Comparison of ENCODE assay signal across 8 cellular contexts in genomic region chr2:121804340-121804739, GRCh38. TPM values are rescaled to one million over a fixed set of nuclear protein-coding genes. Genes with fewer than 3 reads are reported as not detected.
DNase-seq lines count a peak whose midpoint lies in the region; ATAC-seq and TF ChIP-seq lines count a peak whose summit lies in the region.

No MANE protein-coding gene starts in this region.

- H3K9me3 ChIP-seq in esophagus squamous epithelium: peaks cover 0 to 6% (median 0%) of the 10 kb centered on the region in 3 donors

- no peak for ATAC-seq in activated CD8-positive, alpha-beta T cell treated with anti-CD3 and anti-CD28 coated beads for 36 hours
- ATAC-seq in activated CD8-positive, alpha-beta T cell treated with anti-CD3 and anti-CD28 coated beads, Interleukin-2, amount 10 ng/mL, durations not matched to agents 7 days and 5 days: no peak
- ATAC-seq in HG03439 (IDR thresholded peaks at IDR 0.05; ENCODE audit: unreplicated experiment) (peak; percentile 51), foreskin keratinocyte (no peak)

- H3K36me3 ChIP-seq in esophagus squamous epithelium: no peaks in the 10 kb centered on the region

- intact Hi-C loops in activated CD8-positive, alpha-beta T cell treated with anti-CD3 and anti-CD28 coated beads for 36 hours (cut with micrococcal nuclease): no loop called here
- intact Hi-C loops in esophagus squamous epithelium (cut with DNase I): no loop called here

- WGBS in esophagus squamous epithelium, 2 donors: 15 to 17% methylated on average over 5 of the region's 5 CpGs

- H3K4me3 Mint-ChIP-seq in activated CD8-positive, alpha-beta T cell treated with anti-CD3 and anti-CD28 coated beads for 36 hours: no peak overlapping the region
- no peak overlapping the region for H3K4me3 Mint-ChIP-seq in activated CD8-positive, alpha-beta T cell treated with anti-CD3 and anti-CD28 coated beads, Interleukin-2, amount 10 ng/mL, durations not matched to agents 7 days and 5 days

- no peaks in the 10 kb centered on the region for H3K36me3 Mint-ChIP-seq in activated CD8-positive, alpha-beta T cell treated with anti-CD3 and anti-CD28 coated beads for 36 hours (ENCODE audit: low read depth)
- H3K36me3 Mint-ChIP-seq in activated CD8-positive, alpha-beta T cell treated with anti-CD3 and anti-CD28 coated beads, Interleukin-2, amount 10 ng/mL, durations not matched to agents 7 days and 5 days (ENCODE audit: low read depth): no peaks in the 10 kb centered on the region

- H3K4me1 ChIP-seq in foreskin keratinocyte (no peaks in the 10 kb centered on the region), esophagus squamous epithelium (no peaks in the 10 kb centered on the region)

- H3K27me3 ChIP-seq in foreskin keratinocyte (peaks cover 18% of the 10 kb centered on the region), esophagus squamous epithelium (no peaks in the 10 kb centered on the region)

- POLR2A ChIA-PET in activated CD8-positive, alpha-beta T cell treated with anti-CD3 and anti-CD28 coated beads for 36 hours (lab: Charles Lee): no interaction called here
- POLR2A ChIA-PET in activated CD8-positive, alpha-beta T cell treated with anti-CD3 and anti-CD28 coated beads, Interleukin-2, amount 10 ng/mL, durations not matched to agents 7 days and 5 days (lab: Charles Lee): no interaction called here

- peaks cover 11% of the 10 kb centered on the region for H3K9me3 Mint-ChIP-seq in activated CD8-positive, alpha-beta T cell treated with anti-CD3 and anti-CD28 coated beads for 36 hours
- H3K9me3 Mint-ChIP-seq in activated CD8-positive, alpha-beta T cell treated with anti-CD3 and anti-CD28 coated beads, Interleukin-2, amount 10 ng/mL, durations not matched to agents 7 days and 5 days (ENCODE audit: insufficient read depth): peaks cover 5% of the 10 kb centered on the region

- CTCF ChIA-PET in activated CD8-positive, alpha-beta T cell treated with anti-CD3 and anti-CD28 coated beads for 36 hours (lab: Charles Lee): no interaction called here
- CTCF ChIA-PET in activated CD8-positive, alpha-beta T cell treated with anti-CD3 and anti-CD28 coated beads, Interleukin-2, amount 10 ng/mL, durations not matched to agents 7 days and 5 days (lab: Charles Lee): no interaction called here

- DNase-seq in activated CD8-positive, alpha-beta T cell treated with anti-CD3 and anti-CD28 coated beads for 36 hours: peak; percentile 28
- no peak for DNase-seq in activated CD8-positive, alpha-beta T cell treated with anti-CD3 and anti-CD28 coated beads, Interleukin-2, amount 10 ng/mL, durations not matched to agents 7 days and 5 days
- DNase-seq in NCI-H510A treated with DMSO at 0.1 percent for 48 hours (lab: John Stamatoyannopoulos, UW): peak; percentile 96
- peak; percentile 72 for DNase-seq in germinal center (ENCODE audit: low spot score)
- no peak for DNase-seq in foreskin keratinocyte
- DNase-seq in T1000 (lab: John Stamatoyannopoulos, UW): no peak
- DNase-seq in esophagus squamous epithelium (lab: John Stamatoyannopoulos, UW): no peak

- TF ChIP-seq CTCF in activated CD8-positive, alpha-beta T cell treated with anti-CD3 and anti-CD28 coated beads for 36 hours (IDR thresholded peaks at IDR 0.05): no peak
- TF ChIP-seq CTCF in foreskin keratinocyte (conservative IDR thresholded peaks at IDR 0.05) (no peak), esophagus squamous epithelium (IDR thresholded peaks at IDR 0.05) (no peak)

- H3K4me1 Mint-ChIP-seq in activated CD8-positive, alpha-beta T cell treated with anti-CD3 and anti-CD28 coated beads for 36 hours (ENCODE audit: low read depth): peaks cover 16% of the 10 kb centered on the region
- H3K4me1 Mint-ChIP-seq in activated CD8-positive, alpha-beta T cell treated with anti-CD3 and anti-CD28 coated beads, Interleukin-2, amount 10 ng/mL, durations not matched to agents 7 days and 5 days (ENCODE audit: low read depth): peaks cover 7% of the 10 kb centered on the region

- no peak overlapping the region for H3K27ac Mint-ChIP-seq in activated CD8-positive, alpha-beta T cell treated with anti-CD3 and anti-CD28 coated beads for 36 hours
- H3K27ac Mint-ChIP-seq in activated CD8-positive, alpha-beta T cell treated with anti-CD3 and anti-CD28 coated beads, Interleukin-2, amount 10 ng/mL, durations not matched to agents 7 days and 5 days: no peak overlapping the region

- H3K27me3 Mint-ChIP-seq in activated CD8-positive, alpha-beta T cell treated with anti-CD3 and anti-CD28 coated beads for 36 hours: peaks cover 7% of the 10 kb centered on the region
- H3K27me3 Mint-ChIP-seq in activated CD8-positive, alpha-beta T cell treated with anti-CD3 and anti-CD28 coated beads, Interleukin-2, amount 10 ng/mL, durations not matched to agents 7 days and 5 days (ENCODE audit: low read depth): peaks cover 22% of the 10 kb centered on the region

- H3K27ac ChIP-seq in foreskin keratinocyte (no peak overlapping the region), esophagus squamous epithelium (no peak overlapping the region)

- TF ChIP-seq POLR2A in esophagus squamous epithelium (IDR thresholded peaks at IDR 0.05): no peak

- H3K4me3 ChIP-seq in esophagus squamous epithelium: no peak overlapping the region

RNA-seq across cellular contexts. Expression of gene TSN, which starts 48.9 kb away (rescaled TPM):
- total RNA-seq in activated CD8-positive, alpha-beta T cell treated with anti-CD3 and anti-CD28 coated beads for 36 hours: 10 to 100 TPM; 55.9 to 58.1 TPM
- 10 to 100 TPM; 55.4 to 57.9 TPM for total RNA-seq in activated CD8-positive, alpha-beta T cell treated with anti-CD3 and anti-CD28 coated beads, Interleukin-2, amount 10 ng/mL, durations not matched to agents 7 days and 5 days
- total RNA-seq in foreskin keratinocyte: 54.5 and 57.8 TPM in 2 replicates
- 32.4 and 38.8 TPM in 2 replicates for polyA plus RNA-seq in foreskin keratinocyte
- 10 to 100 TPM; 27.0 to 38.9 (median 34.9) TPM for total RNA-seq in esophagus squamous epithelium

Comparison
In these comparisons a context has a peak if more than half of its experiments do, and no peak if none do; other contexts are left out.
1. DNase-seq: peak in activated CD8-positive, alpha-beta T cell treated with anti-CD3 and anti-CD28 coated beads for 36 hours (single experiment), NCI-H510A treated with DMSO at 0.1 percent for 48 hours (single experiment) and germinal center (single experiment); none in activated CD8-positive, alpha-beta T cell treated with anti-CD3 and anti-CD28 coated beads, Interleukin-2, amount 10 ng/mL, durations not matched to agents 7 days and 5 days (single experiment), foreskin keratinocyte (0 of 2), T1000 (single experiment) and esophagus squamous epithelium (single experiment).